Comparison of ENCODE assay signal across 26 cellular contexts in the genomic region with DNA sequence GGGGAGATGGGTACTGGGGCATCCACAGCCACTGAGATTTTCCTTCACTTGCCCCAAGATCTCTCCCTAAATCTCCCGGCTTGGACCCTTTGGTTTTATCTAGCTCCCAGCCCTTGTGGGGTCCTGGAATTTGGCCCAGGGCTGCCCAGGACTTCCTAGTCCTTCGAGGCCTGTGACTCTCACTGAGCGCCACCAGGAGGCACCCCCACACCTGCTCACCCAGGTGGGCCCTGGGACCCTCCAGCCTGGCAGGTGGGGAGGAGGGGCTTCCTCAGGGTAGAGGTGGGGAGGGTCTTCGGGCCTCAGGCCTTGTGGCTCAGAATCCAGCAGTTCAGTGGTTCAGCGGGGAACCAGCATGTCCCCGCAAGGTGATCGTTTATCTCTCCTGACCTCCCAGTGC. TPM values are rescaled to one million over a fixed set of nuclear protein-coding genes. Genes with fewer than 3 reads are reported as not detected.
"Had no signal": no experiment of that assay in that cellular context is flagged by ENCODE, and none has a peak within 500 bp of the region (broad histone marks: within the 10 kb centered on the region; RNA-seq: fewer than 3 reads in every experiment).

No MANE protein-coding gene starts in this region.

- ATAC-seq: left cardiac atrium; natural killer cell treated with Interleukin-12 subunit alpha and Interleukin-12 subunit beta and Interleukin-15 and Interleukin-18, amount 100 ng/mL, for 72 hours had no signal

- FAIRE-seq: endothelial cell of umbilical vein, kidney, small intestine had no signal

- H3K4me3 Mint-ChIP-seq: natural killer cell treated with Interleukin-12 subunit alpha and Interleukin-12 subunit beta and Interleukin-15 and Interleukin-18, amount 100 ng/mL, for 72 hours had no signal

- H3K27ac ChIP-seq: colonic mucosa, hepatocyte, left ventricle myocardium inferior, neutrophil, right atrium auricular region, stomach, thoracic aorta, transverse colon had no signal

- H3K27me3 ChIP-seq: right atrium auricular region had no signal

- H3K36me3 Mint-ChIP-seq: natural killer cell treated with Interleukin-12 subunit alpha and Interleukin-12 subunit beta and Interleukin-15 and Interleukin-18, amount 100 ng/mL, for 72 hours had no signal

- H3K36me3 ChIP-seq: colonic mucosa, left ventricle myocardium inferior, neutrophil, right atrium auricular region, stomach, thoracic aorta, transverse colon had no signal

- H3K27ac Mint-ChIP-seq: natural killer cell treated with Interleukin-12 subunit alpha and Interleukin-12 subunit beta and Interleukin-15 and Interleukin-18, amount 100 ng/mL, for 72 hours had no signal

- H3K79me2 ChIP-seq: hepatocyte had no signal

- H3K4me1 ChIP-seq: colonic mucosa had no signal

- H3K9me3 ChIP-seq: colonic mucosa, left ventricle myocardium inferior, neutrophil, right atrium auricular region, stomach, thoracic aorta, transverse colon had no signal

- H3K4me3 ChIP-seq: colonic mucosa, hepatocyte, left ventricle myocardium inferior, lung, right atrium auricular region, stomach, thoracic aorta, transverse colon had no signal

- H2AFZ ChIP-seq: hepatocyte had no signal

- H3K9me3 Mint-ChIP-seq: natural killer cell treated with Interleukin-12 subunit alpha and Interleukin-12 subunit beta and Interleukin-15 and Interleukin-18, amount 100 ng/mL, for 72 hours had no signal

- H3K4me2 ChIP-seq: hepatocyte had no signal

- DNase-seq: colonic mucosa; dermis blood vessel endothelial cell; erythroblast; foreskin melanocyte; head of caudate nucleus; kidney; left cardiac atrium; left ventricle myocardium inferior; mesenchymal stem cell; midbrain; posterior cingulate gyrus; small intestine; stimulated activated CD4-positive, alpha-beta T cell treated with anti-CD3 and anti-CD28 coated beads, Interleukin-12 subunit alpha, Interleukin-12 subunit beta, amount 100 ng/mL, for 4 hours; stimulated activated naive CD4-positive, alpha-beta T cell; stomach; substantia nigra; transverse colon had no signal

RNA-seq across cellular contexts. Expression of gene PRSS56, which starts 11.9 kb away (rescaled TPM):
- total RNA-seq: colonic mucosa; dermis blood vessel endothelial cell; endothelial cell of umbilical vein; hepatocyte; kidney; left ventricle myocardium inferior; lung; natural killer cell treated with Interleukin-12 subunit alpha and Interleukin-12 subunit beta and Interleukin-15 and Interleukin-18, amount 100 ng/mL, for 72 hours; osteoblast; stomach; thoracic aorta; transverse colon; ureter had no signal
- polyA plus RNA-seq: endothelial cell of umbilical vein, hepatocyte, lung, small intestine, stomach had no signal

RNA-seq across cellular contexts. Expression of gene CHRND, which starts 17.7 kb away (rescaled TPM):
- total RNA-seq: colonic mucosa; dermis blood vessel endothelial cell; endothelial cell of umbilical vein; hepatocyte; kidney; left ventricle myocardium inferior; lung; natural killer cell treated with Interleukin-12 subunit alpha and Interleukin-12 subunit beta and Interleukin-15 and Interleukin-18, amount 100 ng/mL, for 72 hours; osteoblast; stomach; thoracic aorta; transverse colon; ureter had no signal
- polyA plus RNA-seq: endothelial cell of umbilical vein, hepatocyte, lung, small intestine, stomach had no signal

RNA-seq across cellular contexts. Expression of gene ECEL1, which starts 20.6 kb away (rescaled TPM):
- total RNA-seq: dermis blood vessel endothelial cell; endothelial cell of umbilical vein; left ventricle myocardium inferior; natural killer cell treated with Interleukin-12 subunit alpha and Interleukin-12 subunit beta and Interleukin-15 and Interleukin-18, amount 100 ng/mL, for 72 hours; osteoblast; right atrium auricular region; transverse colon had no signal
- polyA plus RNA-seq: endothelial cell of umbilical vein had no signal

RNA-seq across cellular contexts. Expression of gene CHRNG, which starts 31.2 kb away (rescaled TPM):
- total RNA-seq: colonic mucosa; dermis blood vessel endothelial cell; endothelial cell of umbilical vein; hepatocyte; kidney; left cardiac atrium; left ventricle myocardium inferior; lung; natural killer cell treated with Interleukin-12 subunit alpha and Interleukin-12 subunit beta and Interleukin-15 and Interleukin-18, amount 100 ng/mL, for 72 hours; osteoblast; right atrium auricular region; stomach; thoracic aorta; transverse colon; ureter had no signal
- polyA plus RNA-seq: endothelial cell of umbilical vein, hepatocyte, lung, small intestine, stomach had no signal
